Comparison of ENCODE assay signal across 8 cellular contexts in genomic region chr19:2061093-2061935, GRCh38. TPM values are rescaled to one million over a fixed set of nuclear protein-coding genes. Genes with fewer than 3 reads are reported as not detected.
DNase-seq lines count a peak whose midpoint lies in the region; ATAC-seq and TF ChIP-seq lines count a peak whose summit lies in the region.

No MANE protein-coding gene starts in this region.

- H3K4me1 Mint-ChIP-seq in natural killer cell treated with Interleukin-12 subunit alpha and Interleukin-12 subunit beta and Interleukin-15 and Interleukin-18, amount 100 ng/mL, for 72 hours (ENCODE audit: low read depth in 2 of 2): peaks cover 15 to 27% of the 10 kb centered on the region in 2 donors

- ATAC-seq in natural killer cell treated with Interleukin-12 subunit alpha and Interleukin-12 subunit beta and Interleukin-15 and Interleukin-18, amount 100 ng/mL, for 72 hours: peak; percentile 94 to 95

- H3K4me3 Mint-ChIP-seq in natural killer cell treated with Interleukin-12 subunit alpha and Interleukin-12 subunit beta and Interleukin-15 and Interleukin-18, amount 100 ng/mL, for 72 hours: peak overlapping the region; percentile 96

- no peaks in the 10 kb centered on the region for H3K36me3 Mint-ChIP-seq in natural killer cell treated with Interleukin-12 subunit alpha and Interleukin-12 subunit beta and Interleukin-15 and Interleukin-18, amount 100 ng/mL, for 72 hours

- H3K27ac Mint-ChIP-seq in natural killer cell treated with Interleukin-12 subunit alpha and Interleukin-12 subunit beta and Interleukin-15 and Interleukin-18, amount 100 ng/mL, for 72 hours: peak overlapping the region; percentile 91 to 97

- H3K9me3 Mint-ChIP-seq in natural killer cell treated with Interleukin-12 subunit alpha and Interleukin-12 subunit beta and Interleukin-15 and Interleukin-18, amount 100 ng/mL, for 72 hours: no peaks in the 10 kb centered on the region

- CTCF ChIA-PET in RWPE1 (lab: Yijun Ruan, JAX): interaction anchor here (1.0 to 1.1 kb wide), 2 partner anchors 9 kb away, joined by 3 to 4 read pairs; no protein-coding TSS in a partner anchor

- POLR2A ChIA-PET in RWPE1 (lab: Yijun Ruan, JAX; ENCODE audit: low non-redundant PET): interaction anchor here (1.1 kb wide), 1 partner anchor 12 kb away, joined by 4 read pairs; no protein-coding TSS in a partner anchor

- peak overlapping the region; percentile 60 for H3K4me3 ChIP-seq in fibroblast of pulmonary artery (replicated peaks; ENCODE audit: low read depth, low read length)

- peak overlapping the region; percentile 100 for H3K27ac ChIP-seq in RWPE1

- DNase-seq in EL (peak; percentile 98), H4 (ENCODE audit: low spot score) (peak; percentile 96), LoVo (ENCODE audit: low spot score) (peak; percentile 99), RWPE1 (ENCODE audit: low spot score) (peak; percentile 98), fibroblast of pulmonary artery (ENCODE audit: low read depth) (peak; percentile 98)
- DNase-seq in activated T-helper 9 cell treated with anti-CD3 and anti-CD28 coated beads, Interleukin-2, amount 50 U/mL, for 16 hours (ENCODE audit: low read depth): peak; percentile 100
- peak; percentile 99 for DNase-seq in natural killer cell treated with Interleukin-12 subunit alpha and Interleukin-12 subunit beta and Interleukin-15 and Interleukin-18, amount 100 ng/mL, for 72 hours (ENCODE audit: low spot score)
- DNase-seq in stimulated activated naive CD4-positive, alpha-beta T cell treated with Interleukin-2 at 50 U/mL for 16 hours (lab: John Stamatoyannopoulos, UW): peak; percentile 98

- TF ChIP-seq CTCF in RWPE1 (conservative IDR thresholded peaks at IDR 0.05; ENCODE audit: low read depth): no peak
- TF ChIP-seq CTCF in fibroblast of pulmonary artery (IDR thresholded peaks at IDR 0.05; ENCODE audit: low read length, missing control alignments): no peak

- no peaks in the 10 kb centered on the region for H3K27me3 Mint-ChIP-seq in natural killer cell treated with Interleukin-12 subunit alpha and Interleukin-12 subunit beta and Interleukin-15 and Interleukin-18, amount 100 ng/mL, for 72 hours

RNA-seq across cellular contexts. Expression of gene MKNK2, which starts 10.3 kb away (rescaled TPM):
- 33.9 and 49.6 TPM in 2 replicates for total RNA-seq in H4 (2014; rRNA removed; shearing (Covaris generic))
- 100 to 1,000 TPM; 303 to 308 TPM for total RNA-seq in natural killer cell treated with Interleukin-12 subunit alpha and Interleukin-12 subunit beta and Interleukin-15 and Interleukin-18, amount 100 ng/mL, for 72 hours

RNA-seq across cellular contexts. Expression of gene MOB3A, which starts 34.8 kb away (rescaled TPM):
- total RNA-seq in H4 (2014; rRNA removed; shearing (Covaris generic)): 3.8 and 9.0 TPM in 2 replicates
- total RNA-seq in natural killer cell treated with Interleukin-12 subunit alpha and Interleukin-12 subunit beta and Interleukin-15 and Interleukin-18, amount 100 ng/mL, for 72 hours: 100 to 1,000 TPM; 180 to 212 TPM

RNA-seq across cellular contexts. Expression of gene IZUMO4, which starts 35.4 kb away (rescaled TPM):
- total RNA-seq in H4 (2014; rRNA removed; shearing (Covaris generic)): 1.3 and 4.2 TPM in 2 replicates
- total RNA-seq in natural killer cell treated with Interleukin-12 subunit alpha and Interleukin-12 subunit beta and Interleukin-15 and Interleukin-18, amount 100 ng/mL, for 72 hours: 1 to 10 TPM; 5.7 to 5.9 TPM

RNA-seq across cellular contexts. Expression of gene BTBD2, which starts 45.8 kb away (rescaled TPM):
- 37.6 and 40.1 TPM in 2 replicates for total RNA-seq in H4 (2014; rRNA removed; shearing (Covaris generic))
- total RNA-seq in natural killer cell treated with Interleukin-12 subunit alpha and Interleukin-12 subunit beta and Interleukin-15 and Interleukin-18, amount 100 ng/mL, for 72 hours: 10 to 100 TPM; 19.9 to 23.0 TPM

Comparison
In these comparisons a context has a peak if more than half of its experiments do, and no peak if none do; other contexts are left out.
1. Peak in every context shown above with its lines: DNase-seq, ATAC-seq, H3K4me3 ChIP-seq and H3K27ac ChIP-seq.
2. RNA of gene MOB3A, which starts 34.8 kb away (total RNA-seq): 180 to 212 TPM in natural killer cell treated with Interleukin-12 subunit alpha and Interleukin-12 subunit beta and Interleukin-15 and Interleukin-18, amount 100 ng/mL, for 72 hours; 3.8 to 9.0 TPM in H4; every median in the first group is over 10 times any median in the second.